In the genomic region with DNA sequence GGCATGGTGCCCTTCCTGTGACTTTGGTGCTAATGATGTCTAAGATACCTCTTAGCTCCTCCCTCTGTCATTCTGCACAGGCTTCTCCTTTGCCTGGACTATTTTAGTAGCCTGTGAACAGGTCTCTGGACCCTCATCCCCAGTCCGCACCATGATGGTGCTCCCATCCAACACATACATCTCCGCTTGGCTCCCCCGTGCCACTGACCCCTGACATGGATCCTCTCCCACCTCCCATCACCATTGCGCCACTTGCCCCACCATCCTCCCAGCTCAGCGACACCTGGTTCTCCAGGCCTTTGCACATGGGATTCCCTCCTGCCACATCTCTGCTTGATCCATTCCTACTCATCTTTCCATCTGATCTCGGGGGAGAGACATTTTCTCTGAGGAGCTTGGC, we compare ENCODE assay signal across 21 cellular contexts. TPM values are rescaled to one million over a fixed set of nuclear protein-coding genes. Genes with fewer than 3 reads are reported as not detected.
DNase-seq lines count a peak whose midpoint lies in the region; ATAC-seq and TF ChIP-seq lines count a peak whose summit lies in the region.
"Had no signal": no experiment of that assay in that cellular context is flagged by ENCODE, and none has a peak within 500 bp of the region (broad histone marks: within the 10 kb centered on the region; RNA-seq: fewer than 3 reads in every experiment).

No MANE protein-coding gene starts in this region.

- CTCF ChIA-PET in OCI-LY7 (lab: Charles Lee; ENCODE audit: unreplicated experiment): no interaction called here

- no peak for DNase-seq in activated T-cell treated with anti-CD3 and anti-CD28 coated beads, Interleukin-2, amount 50 U/mL, for 72 hours
- no peak for DNase-seq in activated T-cell treated with anti-CD3 and anti-CD28 coated beads for 4 hours
- DNase-seq in naive thymus-derived CD8-positive, alpha-beta T cell: no peak
- peak; percentile 54 for DNase-seq in type B pancreatic cell (ENCODE audit: extremely low spot score, unreplicated experiment)
- no peak for DNase-seq in OCI-LY7 (ENCODE audit: low spot score)
- DNase-seq in coronary artery (ENCODE audit: low spot score): no peak
- DNase-seq: ACHN; activated CD4-positive, CD25-positive, alpha-beta regulatory T cell; DMS53; effector CD8-positive, alpha-beta T cell; NCI-H1417; NCI-H69; OCI-M1 had no signal

- POLR2A ChIA-PET in naive thymus-derived CD8-positive, alpha-beta T cell (lab: Charles Lee): interaction anchor here (3.3 kb wide), 1 partner anchor 15 kb away, joined by 14 read pairs; no protein-coding TSS in a partner anchor
- POLR2A ChIA-PET in OCI-LY7 (lab: Charles Lee): no interaction called here

- TF ChIP-seq CTCF in type B pancreatic cell (conservative IDR thresholded peaks at IDR 0.05): no peak
- TF ChIP-seq CTCF in OCI-LY7 (conservative IDR thresholded peaks at IDR 0.05; ENCODE audit: low read length): no peak
- no peak for TF ChIP-seq CTCF in coronary artery (IDR thresholded peaks at IDR 0.05)

- H3K4me3 ChIP-seq in OCI-LY7 (ENCODE audit: low read depth, low read length, poor library complexity, severe bottlenecking) (no peak overlapping the region), coronary artery (no peak overlapping the region)
- H3K4me3 ChIP-seq: adrenal gland, SJSA1, tibial nerve had no signal

- no peaks in the 10 kb centered on the region for H4K20me1 ChIP-seq in OCI-LY7 (ENCODE audit: insufficient read depth, low read length)

- no peaks in the 10 kb centered on the region for H3K4me1 ChIP-seq in OCI-LY7 (ENCODE audit: insufficient read depth, low read length, poor library complexity, severe bottlenecking)
- H3K4me1 ChIP-seq: adrenal gland, SJSA1, tibial nerve had no signal

- no peaks in the 10 kb centered on the region for H3K9me3 ChIP-seq in OCI-LY7 (ENCODE audit: low read length)
- H3K9me3 ChIP-seq: adrenal gland had no signal

- H3K4me3 Mint-ChIP-seq in activated T-cell treated with anti-CD3 and anti-CD28 coated beads, Interleukin-2, amount 50 U/mL, for 72 hours: no peak overlapping the region
- no peak overlapping the region for H3K4me3 Mint-ChIP-seq in activated naive CD8-positive, alpha-beta T cell
- peak overlapping the region in 1 of 10 donors; percentile 3 for H3K4me3 Mint-ChIP-seq in naive thymus-derived CD8-positive, alpha-beta T cell
- no peak overlapping the region for H3K4me3 Mint-ChIP-seq in type B pancreatic cell
- H3K4me3 Mint-ChIP-seq: naive thymus-derived CD4-positive, alpha-beta T cell; T-helper 2 cell treated with Interferon-gamma antibody and Interleukin-4, amounts not matched to agents 5 μg/mL and 100 μg/mL, for 36 hours had no signal

- no peaks in the 10 kb centered on the region for H3K79me2 ChIP-seq in OCI-LY7 (ENCODE audit: insufficient read depth, low read depth, low read length)

- no peaks in the 10 kb centered on the region for H3K9me2 ChIP-seq in OCI-LY7 (ENCODE audit: insufficient read depth, low read length)

- peaks cover 24% of the 10 kb centered on the region for H3K4me1 Mint-ChIP-seq in activated T-cell treated with anti-CD3 and anti-CD28 coated beads, Interleukin-2, amount 50 U/mL, for 72 hours (ENCODE audit: low read depth)
- H3K4me1 Mint-ChIP-seq in activated naive CD8-positive, alpha-beta T cell (ENCODE audit: low read depth): peaks cover 31% of the 10 kb centered on the region
- peaks cover 15 to 46% (median 41%) of the 10 kb centered on the region in 4 donors for H3K4me1 Mint-ChIP-seq in naive thymus-derived CD8-positive, alpha-beta T cell
- H3K4me1 Mint-ChIP-seq in type B pancreatic cell (ENCODE audit: unreplicated experiment): no peaks in the 10 kb centered on the region

- peak overlapping the region; percentile 54 for H3K27ac Mint-ChIP-seq in activated T-cell treated with anti-CD3 and anti-CD28 coated beads, Interleukin-2, amount 50 U/mL, for 72 hours
- peak overlapping the region; percentile 30 for H3K27ac Mint-ChIP-seq in activated naive CD8-positive, alpha-beta T cell
- peak overlapping the region in 6 of 10 donors; percentile 60 to 80 (median 74) for H3K27ac Mint-ChIP-seq in naive thymus-derived CD8-positive, alpha-beta T cell
- no peak overlapping the region for H3K27ac Mint-ChIP-seq in type B pancreatic cell
- H3K27ac Mint-ChIP-seq: T-helper 2 cell treated with Interferon-gamma antibody and Interleukin-4, amounts not matched to agents 5 μg/mL and 100 μg/mL, for 36 hours had no signal

- H2AFZ ChIP-seq in OCI-LY7 (ENCODE audit: low read length): no peak overlapping the region

- BruUV-seq in OCI-LY7 (replicated peaks; lab: Mats Ljungman, UMichigan): no TSS peak

- peaks cover 9 to 14% of the 10 kb centered on the region in 2 donors for H3K36me3 Mint-ChIP-seq in activated T-cell treated with anti-CD3 and anti-CD28 coated beads, Interleukin-2, amount 50 U/mL, for 72 hours (ENCODE audit: insufficient read depth in 2 of 2)
- peaks cover 9% of the 10 kb centered on the region for H3K36me3 Mint-ChIP-seq in activated naive CD8-positive, alpha-beta T cell
- peaks cover 7 to 10% (median 10%) of the 10 kb centered on the region in 3 donors for H3K36me3 Mint-ChIP-seq in naive thymus-derived CD8-positive, alpha-beta T cell
- peaks cover 5% of the 10 kb centered on the region for H3K36me3 Mint-ChIP-seq in type B pancreatic cell

- peaks cover 6 to 11% of the 10 kb centered on the region in 2 donors for H3K9me3 Mint-ChIP-seq in activated T-cell treated with anti-CD3 and anti-CD28 coated beads, Interleukin-2, amount 50 U/mL, for 72 hours
- H3K9me3 Mint-ChIP-seq in activated naive CD8-positive, alpha-beta T cell (ENCODE audit: low read depth): peaks cover 6% of the 10 kb centered on the region
- peaks cover 0 to 12% (median 9%) of the 10 kb centered on the region in 9 donors for H3K9me3 Mint-ChIP-seq in naive thymus-derived CD8-positive, alpha-beta T cell
- peaks cover 10% of the 10 kb centered on the region for H3K9me3 Mint-ChIP-seq in type B pancreatic cell

- H3K4me2 ChIP-seq in OCI-LY7 (ENCODE audit: low read length): no peak overlapping the region

- H3K27ac ChIP-seq in OCI-LY7 (ENCODE audit: low read depth, low read length, poor library complexity, severe bottlenecking) (no peak overlapping the region), coronary artery (no peak overlapping the region)
- H3K27ac ChIP-seq: adrenal gland, SJSA1, tibial nerve had no signal

- peaks cover under 1% of the 10 kb centered on the region; the same call in 1 of the 2 replicates for H3K36me3 ChIP-seq in OCI-LY7 (ENCODE audit: insufficient read depth, low read length)
- H3K36me3 ChIP-seq: adrenal gland, tibial nerve had no signal

- intact Hi-C loops in OCI-LY7 (cut with micrococcal nuclease; ENCODE audit: unreplicated experiment): no loop called here

- no peaks in the 10 kb centered on the region for H3K27me3 Mint-ChIP-seq in activated T-cell treated with anti-CD3 and anti-CD28 coated beads, Interleukin-2, amount 50 U/mL, for 72 hours (ENCODE audit: low read depth)
- H3K27me3 Mint-ChIP-seq in activated naive CD8-positive, alpha-beta T cell: no peaks in the 10 kb centered on the region
- no peaks in the 10 kb centered on the region for H3K27me3 Mint-ChIP-seq in naive thymus-derived CD8-positive, alpha-beta T cell
- H3K27me3 Mint-ChIP-seq in type B pancreatic cell: peaks cover 21% of the 10 kb centered on the region
- H3K27me3 Mint-ChIP-seq: naive thymus-derived CD4-positive, alpha-beta T cell had no signal

- peak in 1 of 2 donors; percentile 1 for ATAC-seq in activated T-cell treated with anti-CD3 and anti-CD28 coated beads, Interleukin-2, amount 50 U/mL, for 72 hours (replicated peaks in 1 of 2)
- no peak for ATAC-seq in naive thymus-derived CD8-positive, alpha-beta T cell
- ATAC-seq in HG03342 (IDR thresholded peaks at IDR 0.05; ENCODE audit: unreplicated experiment): no peak
- ATAC-seq: naive thymus-derived CD4-positive, alpha-beta T cell had no signal

RNA-seq across cellular contexts. Expression of gene RUNX3, which starts 33.9 kb away (rescaled TPM):
- total RNA-seq in activated T-cell treated with anti-CD3 and anti-CD28 coated beads, Interleukin-2, amount 50 U/mL, for 72 hours: 100 to 1,000 TPM; 254 to 298 TPM
- 10 to 100 TPM; 87.1 to 95.3 TPM for total RNA-seq in naive thymus-derived CD8-positive, alpha-beta T cell
- polyA plus RNA-seq in naive thymus-derived CD8-positive, alpha-beta T cell: 10 to 100 TPM; 22.0 to 64.0 (median 54.0) TPM
- total RNA-seq in type B pancreatic cell (ENCODE audit: low replicate concordance): 0.41 TPM in 1 of 2 replicates, not detected in the other
- 9.5 and 12.2 TPM in 2 replicates for total RNA-seq in OCI-LY7 (2014; rRNA removed; shearing (Covaris generic))
- 39.5 and 41.1 TPM in 2 replicates for total RNA-seq in OCI-LY7 (2022)
- total RNA-seq: lung microvascular endothelial cell had no signal
